In the genomic region with DNA sequence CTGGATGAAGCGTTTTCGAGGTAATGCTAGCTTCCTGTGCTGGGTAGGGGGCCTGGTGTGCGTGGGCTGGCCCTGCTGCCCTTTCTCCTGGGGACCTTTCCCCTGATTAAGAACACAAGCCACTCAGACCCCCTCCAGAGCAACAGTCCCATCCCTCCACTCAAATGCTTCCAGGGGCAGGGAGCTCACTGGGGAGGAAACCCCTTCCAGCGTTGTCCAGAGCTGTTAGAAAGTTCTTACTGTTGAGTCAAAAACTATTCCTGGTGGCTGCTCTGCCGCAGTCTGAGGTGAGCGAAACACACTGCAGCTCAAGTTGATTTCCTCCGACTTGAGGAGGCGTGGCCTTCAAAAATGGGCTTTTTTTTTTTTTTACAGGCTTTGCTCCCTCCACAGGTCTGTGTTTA, we compare ENCODE assay signal across 12 cellular contexts. TPM values are rescaled to one million over a fixed set of nuclear protein-coding genes. Genes with fewer than 3 reads are reported as not detected.
DNase-seq lines count a peak whose midpoint lies in the region; TF ChIP-seq lines count a peak whose summit lies in the region.
"Had no signal": no experiment of that assay in that cellular context is flagged by ENCODE, and none has a peak within 500 bp of the region (broad histone marks: within the 10 kb centered on the region; RNA-seq: fewer than 3 reads in every experiment).

No MANE protein-coding gene starts in this region.

- H3K36me3 Mint-ChIP-seq in activated T-cell treated with anti-CD3 and anti-CD28 coated beads, Interleukin-2, amount 50 U/mL, for 24 hours (ENCODE audit: low read depth), result peaks cover 24% of the 10 kb centered on the region
- no peaks in the 10 kb centered on the region for H3K36me3 Mint-ChIP-seq in activated naive CD8-positive, alpha-beta T cell
- H3K36me3 Mint-ChIP-seq in mesothelial cell of epicardium (no peaks in the 10 kb centered on the region), HFFc6 (ENCODE audit: low read depth) (no peaks in the 10 kb centered on the region)

- no peaks in the 10 kb centered on the region for H3K9me3 Mint-ChIP-seq in activated T-cell treated with anti-CD3 and anti-CD28 coated beads, Interleukin-2, amount 50 U/mL, for 24 hours
- H3K9me3 Mint-ChIP-seq in activated naive CD8-positive, alpha-beta T cell (ENCODE audit: low read depth), result no peaks in the 10 kb centered on the region
- H3K9me3 Mint-ChIP-seq in mesothelial cell of epicardium (no peaks in the 10 kb centered on the region), HFFc6 (no peaks in the 10 kb centered on the region)
- H3K9me3 Mint-ChIP-seq: naive B cell had no signal

- no peak for TF ChIP-seq POLR2A in tibial nerve (IDR thresholded peaks at IDR 0.05)

- peaks cover 0 to 84% (median 31%) of the 10 kb centered on the region in 4 donors for H3K4me1 ChIP-seq in tibial nerve

- H3K4me3 Mint-ChIP-seq in activated T-cell treated with anti-CD3 and anti-CD28 coated beads, Interleukin-2, amount 50 U/mL, for 24 hours, result peak overlapping the region; percentile 73
- H3K4me3 Mint-ChIP-seq in activated naive CD8-positive, alpha-beta T cell, result peak overlapping the region; percentile 85
- H3K4me3 Mint-ChIP-seq in mesothelial cell of epicardium (no peak overlapping the region), HFFc6 (no peak overlapping the region)

- peaks cover 0 to 23% (median 0%) of the 10 kb centered on the region in 3 donors for H3K36me3 ChIP-seq in tibial nerve

- no peak overlapping the region for H3K4me3 ChIP-seq in tibial nerve

- peak; percentile 57 for DNase-seq in activated T-cell treated with anti-CD3 and anti-CD28 coated beads, Interleukin-2, amount 50 U/mL, for 24 hours
- DNase-seq in activated T-cell treated with anti-CD3 and anti-CD28 coated beads, Interleukin-2, amount 50 U/mL, for 1 hour, result no peak
- DNase-seq in mesothelial cell of epicardium (ENCODE audit: low spot score in 2 of 2, unreplicated experiment in 2 of 2) (no peak), tibial nerve (ENCODE audit: low spot score in 2 of 2) (no peak), LoVo (ENCODE audit: low spot score) (no peak), COLO668 (lab: John Stamatoyannopoulos, UW; ENCODE audit: unreplicated experiment) (no peak), HFFc6 (no peak)
- DNase-seq: anterior cingulate cortex, KG1, naive B cell, NCI-H526 treated with DMSO at 0.1 percent for 48 hours had no signal

- TF ChIP-seq EP300 in tibial nerve (IDR thresholded peaks at IDR 0.05), result no peak

- WGBS in tibial nerve, 2 donors, result 75% methylated on average over 8 of the region's 8 CpGs

- H3K27me3 Mint-ChIP-seq in activated T-cell treated with anti-CD3 and anti-CD28 coated beads, Interleukin-2, amount 50 U/mL, for 24 hours, result no peaks in the 10 kb centered on the region
- no peaks in the 10 kb centered on the region for H3K27me3 Mint-ChIP-seq in activated naive CD8-positive, alpha-beta T cell
- peaks cover 3% of the 10 kb centered on the region for H3K27me3 Mint-ChIP-seq in mesothelial cell of epicardium (ENCODE audit: low read depth)
- no peaks in the 10 kb centered on the region for H3K27me3 Mint-ChIP-seq in HFFc6 (ENCODE audit: insufficient read depth)
- H3K27me3 Mint-ChIP-seq: naive B cell had no signal

- no peaks in the 10 kb centered on the region for H3K27me3 ChIP-seq in tibial nerve

- H3K27ac Mint-ChIP-seq in activated T-cell treated with anti-CD3 and anti-CD28 coated beads, Interleukin-2, amount 50 U/mL, for 24 hours, result peak overlapping the region; percentile 93
- H3K27ac Mint-ChIP-seq in activated naive CD8-positive, alpha-beta T cell, result peak overlapping the region; percentile 94
- peak overlapping the region; percentile 25 for H3K27ac Mint-ChIP-seq in mesothelial cell of epicardium
- H3K27ac Mint-ChIP-seq in HFFc6, result no peak overlapping the region

- peak overlapping the region in 3 of 4 donors; percentile 3 to 91 (median 80) for H3K27ac ChIP-seq in tibial nerve

- peaks cover 98% of the 10 kb centered on the region for H3K4me1 Mint-ChIP-seq in activated T-cell treated with anti-CD3 and anti-CD28 coated beads, Interleukin-2, amount 50 U/mL, for 24 hours (ENCODE audit: low read depth)
- H3K4me1 Mint-ChIP-seq in activated naive CD8-positive, alpha-beta T cell (ENCODE audit: low read depth), result peaks cover 94% of the 10 kb centered on the region
- H3K4me1 Mint-ChIP-seq in mesothelial cell of epicardium (peaks cover 58% of the 10 kb centered on the region), HFFc6 (ENCODE audit: low read depth) (peaks cover 43% of the 10 kb centered on the region)

- H3K9me3 ChIP-seq in tibial nerve, result no peaks in the 10 kb centered on the region

- TF ChIP-seq CTCF in mesothelial cell of epicardium (IDR thresholded peaks at IDR 0.05; ENCODE audit: unreplicated experiment) (no peak), tibial nerve (IDR thresholded peaks at IDR 0.05) (no peak), HFFc6 (IDR thresholded peaks at IDR 0.05) (no peak)

RNA-seq across cellular contexts. Expression of gene LDLRAP1, which starts 21.8 kb away (rescaled TPM):
- 9.1 to 10.0 TPM (median 9.9 TPM) in 3 replicates for total RNA-seq in mesothelial cell of epicardium
- total RNA-seq in tibial nerve, result 10 to 100 TPM; 10.9 to 28.5 (median 14.7) TPM
- 10 to 100 TPM; 10.4 to 14.1 (median 12.7) TPM for total RNA-seq in HFFc6 (2021; fragmentation: NEBNext Ultra II Directional; extraction: Animal tissue kit (Norgen Biotek cat#: 25700))

RNA-seq across cellular contexts. Expression of gene MAN1C1, which starts 51.4 kb away (rescaled TPM):
- total RNA-seq in mesothelial cell of epicardium (2.9 to 3.2 TPM (median 2.9 TPM) in 3 replicates), tibial nerve (10 to 100 TPM; 14.6 to 25.1 (median 17.5) TPM)
- total RNA-seq in HFFc6 (2021; fragmentation: NEBNext Ultra II Directional; extraction: Animal tissue kit (Norgen Biotek cat#: 25700)), result under 1 TPM in 3 of 6 experiments, not detected in 3; 0.07 to 0.14 (median 0.08) TPM

Comparison
In these comparisons a context has a peak if more than half of its experiments do, and no peak if none do; other contexts are left out.
1. H3K4me3 Mint-ChIP-seq: peak in activated T-cell treated with anti-CD3 and anti-CD28 coated beads, Interleukin-2, amount 50 U/mL, for 24 hours (single experiment) and activated naive CD8-positive, alpha-beta T cell (single experiment); none in mesothelial cell of epicardium (single experiment) and HFFc6 (single experiment).